Comparison of ENCODE assay signal across 12 cellular contexts in genomic region chr1:10495942-10496341, GRCh38. TPM values are rescaled to one million over a fixed set of nuclear protein-coding genes. Genes with fewer than 3 reads are reported as not detected.
DNase-seq lines count a peak whose midpoint lies in the region; ATAC-seq, FAIRE-seq and TF ChIP-seq lines count a peak whose summit lies in the region.
"Had no signal": no experiment of that assay in that cellular context is flagged by ENCODE, and none has a peak within 500 bp of the region (broad histone marks: within the 10 kb centered on the region; RNA-seq: fewer than 3 reads in every experiment).

No MANE protein-coding gene starts in this region.

- H3K23ac ChIP-seq in H9 (ENCODE audit: insufficient read length, low read depth, low read length): no peak overlapping the region

- H2BK5ac ChIP-seq in H9 (ENCODE audit: insufficient read length, low read length): no peak overlapping the region

- no peak overlapping the region for H2BK120ac ChIP-seq in H9 (ENCODE audit: low read depth, low read length, poor library complexity, severe bottlenecking)

- H3K9ac ChIP-seq in H9 (ENCODE audit: extremely low read depth, insufficient read length, low read length) (no peak overlapping the region), duodenal mucosa (ENCODE audit: low read depth in 1 of 2, low read length in 2 of 2) (peak overlapping the region; percentile 30 to 44)

- peak; percentile 61 for TF ChIP-seq POLR2A in prostate gland (IDR thresholded peaks at IDR 0.05)
- no peak for TF ChIP-seq POLR2A in gastroesophageal sphincter (IDR thresholded peaks at IDR 0.05)

- H3K18ac ChIP-seq in H9 (ENCODE audit: insufficient read length, low read depth, low read length): peak overlapping the region; percentile 37

- H3K9me3 Mint-ChIP-seq in H9 (no peaks in the 10 kb centered on the region), endothelial cell (ENCODE audit: unreplicated experiment) (no peaks in the 10 kb centered on the region)

- no peak overlapping the region for H3K56ac ChIP-seq in H9 (ENCODE audit: insufficient read length, low read depth, low read length)

- WGBS in H9 (ENCODE audit: extremely low coverage, insufficient read length, low lambda C conversion rate): no CpG with 5 or more reads among the region's 13 CpGs
- 45% methylated on average over 13 of the region's 13 CpGs for WGBS in prostate gland
- WGBS in gastroesophageal sphincter (ENCODE audit: low coverage in 1 of 2), 2 donors: 74 to 80% methylated on average over 9 to 10 of the region's 13 CpGs

- H2AFZ ChIP-seq in H9 (ENCODE audit: low read length): no peak overlapping the region

- H3K4me3 Mint-ChIP-seq in H9 (no peak overlapping the region), endothelial cell (ENCODE audit: unreplicated experiment) (no peak overlapping the region)

- no peak overlapping the region for H3K4ac ChIP-seq in H9 (ENCODE audit: low read depth, low read length)

- H3K36me3 Mint-ChIP-seq in H9 (ENCODE audit: insufficient read depth in 1 of 3, low read depth in 3 of 3): peaks cover 1 to 8% (median 5%) of the 10 kb centered on the region in 3 experiments; a peak in 2 of 7 replicates
- peaks cover 5% of the 10 kb centered on the region for H3K36me3 Mint-ChIP-seq in endothelial cell (ENCODE audit: low read depth, unreplicated experiment)

- no peaks in the 10 kb centered on the region for H3K23me2 ChIP-seq in H9 (ENCODE audit: insufficient read length, low read depth, low read length, poor library complexity, severe bottlenecking)

- H3K4me1 Mint-ChIP-seq in H9 (peaks cover 21 to 23% of the 10 kb centered on the region in 2 experiments), endothelial cell (ENCODE audit: unreplicated experiment) (peaks cover 16% of the 10 kb centered on the region)

- H3K79me1 ChIP-seq in H9 (ENCODE audit: insufficient read depth, low read depth, low read length, poor library complexity, severe bottlenecking): peaks cover 6% of the 10 kb centered on the region

- TF ChIP-seq EP300 in gastroesophageal sphincter (IDR thresholded peaks at IDR 0.05): no peak

- H3K79me2 ChIP-seq in H9 (ENCODE audit: insufficient read depth, low read length): peaks cover 2% of the 10 kb centered on the region; the same call in 1 of the 2 replicates

- ATAC-seq in gastroesophageal sphincter: no peak

- H3K27me3 ChIP-seq in H9 (ENCODE audit: insufficient read depth, low read length) (no peaks in the 10 kb centered on the region), duodenal mucosa (ENCODE audit: control insufficient read depth in 1 of 2, insufficient read depth in 2 of 2, low read length in 2 of 2) (no peaks in the 10 kb centered on the region), prostate gland (replicated peaks; ENCODE audit: insufficient read depth) (no peaks in the 10 kb centered on the region), gastroesophageal sphincter (no peaks in the 10 kb centered on the region)

- H2AK5ac ChIP-seq in H9 (ENCODE audit: insufficient read length, low read length): no peak overlapping the region

- TF ChIP-seq CTCF in H9 (conservative IDR thresholded peaks at IDR 0.05) (no peak), prostate gland (IDR thresholded peaks at IDR 0.05) (no peak), endothelial cell (IDR thresholded peaks at IDR 0.05; ENCODE audit: unreplicated experiment) (no peak), gastroesophageal sphincter (IDR thresholded peaks at IDR 0.05) (no peak)

- H3K14ac ChIP-seq in H9 (ENCODE audit: insufficient read depth, low read length): no peak overlapping the region

- H3K27me3 Mint-ChIP-seq in H9 (ENCODE audit: low read depth) (no peaks in the 10 kb centered on the region), endothelial cell (ENCODE audit: unreplicated experiment) (peaks cover 4% of the 10 kb centered on the region)

- H3K4me1 ChIP-seq in H9 (ENCODE audit: insufficient read depth, low read length) (no peaks in the 10 kb centered on the region), duodenal mucosa (ENCODE audit: control insufficient read depth in 1 of 2, insufficient read depth in 2 of 2, low read length in 2 of 2) (peaks cover 13 to 17% of the 10 kb centered on the region in 2 donors), prostate gland (replicated peaks) (peaks cover 7% of the 10 kb centered on the region), gastroesophageal sphincter (peaks cover 0 to 20% (median 9%) of the 10 kb centered on the region in 3 donors)

- H3K9me3 ChIP-seq in H9 (ENCODE audit: control insufficient read depth, low read depth, low read length) (no peaks in the 10 kb centered on the region), duodenal mucosa (ENCODE audit: control insufficient read depth in 1 of 2, low read length in 2 of 2) (no peaks in the 10 kb centered on the region), prostate gland (no peaks in the 10 kb centered on the region), gastroesophageal sphincter (no peaks in the 10 kb centered on the region)
- H3K9me3 ChIP-seq: thoracic aorta had no signal

- DNase-seq in H9: no peak
- DNase-seq in RCC 7860 (ENCODE audit: low spot score): peak; percentile 80
- DNase-seq in prostate gland (ENCODE audit: low spot score): peak; percentile 90
- DNase-seq in endothelial cell (ENCODE audit: low spot score): no peak
- DNase-seq in SKM-1 (lab: John Stamatoyannopoulos, UW; ENCODE audit: unreplicated experiment): no peak
- DNase-seq in activated CD4-positive, CD25-positive, alpha-beta regulatory T cell treated with anti-CD3 and anti-CD28 coated beads, Interleukin-2, amount 50 U/mL, for 72 hours: no peak
- DNase-seq: NCI-H748 treated with DMSO at 0.1 percent for 48 hours had no signal

- no peak overlapping the region for H4K5ac ChIP-seq in H9 (ENCODE audit: insufficient read length, low read depth, low read length)

- no peak overlapping the region for H2BK20ac ChIP-seq in H9 (ENCODE audit: low read depth, low read length, poor library complexity, severe bottlenecking)

- intact Hi-C loops in prostate gland (cut with DNase I): no loop called here

- H3K27ac ChIP-seq in H9 (ENCODE audit: insufficient read length, low read depth, low read length): no peak overlapping the region
- no peak overlapping the region for H3K27ac ChIP-seq in duodenal mucosa (ENCODE audit: low read depth, low read length)
- peak overlapping the region; percentile 86 to 90 for H3K27ac ChIP-seq in prostate gland
- no peak overlapping the region for H3K27ac ChIP-seq in gastroesophageal sphincter
- H3K27ac ChIP-seq: thoracic aorta had no signal

- no peak overlapping the region for H4K91ac ChIP-seq in H9 (ENCODE audit: insufficient read length, low read depth, low read length)

- H4K20me1 ChIP-seq in H9 (ENCODE audit: control insufficient read depth, insufficient read depth, insufficient read length): peaks cover 4% of the 10 kb centered on the region

- H2BK15ac ChIP-seq in H9 (ENCODE audit: low read depth, low read length): no peak overlapping the region

- no peak overlapping the region for H3T11ph ChIP-seq in H9 (ENCODE audit: low read length)

- H3K27ac Mint-ChIP-seq in H9 (peak overlapping the region in 2 of 3 experiments; percentile 41 to 64; a peak in 1 of 7 replicates), endothelial cell (ENCODE audit: unreplicated experiment) (no peak overlapping the region)

- H3K4me3 ChIP-seq in duodenal mucosa (ENCODE audit: low read depth in 1 of 2, low read length in 2 of 2) (no peak overlapping the region), prostate gland (no peak overlapping the region), gastroesophageal sphincter (no peak overlapping the region)

- H4K8ac ChIP-seq in H9 (replicated peaks; ENCODE audit: insufficient read length, low read depth, low read length): no peak overlapping the region

- no peak overlapping the region for H2BK12ac ChIP-seq in H9 (ENCODE audit: insufficient read length, low read depth, low read length)

- peaks cover 0 to 11% of the 10 kb centered on the region in 2 donors for H3K36me3 ChIP-seq in duodenal mucosa (ENCODE audit: control insufficient read depth in 1 of 2, insufficient read depth in 2 of 2, low read length in 2 of 2)
- H3K36me3 ChIP-seq in prostate gland: no peaks in the 10 kb centered on the region
- H3K36me3 ChIP-seq in gastroesophageal sphincter: peaks cover 0 to 14% of the 10 kb centered on the region in 2 donors

- FAIRE-seq in RCC 7860 (lab: Jason Lieb, UNC): peak; percentile 52

- no peak overlapping the region for H3K4me2 ChIP-seq in H9 (ENCODE audit: insufficient read depth, insufficient read length, low read length)

RNA-seq across cellular contexts. Expression of gene PEX14, which starts 21.2 kb away (rescaled TPM):
- 20.7 and 23.9 TPM in 2 replicates for total RNA-seq in H9 (2021)
- total RNA-seq in prostate gland: 10 to 100 TPM; 26.1 to 34.7 TPM
- total RNA-seq in endothelial cell (ENCODE audit: unreplicated experiment): 20.9 TPM
- total RNA-seq in gastroesophageal sphincter: 10 to 100 TPM; 10.1 to 22.7 (median 15.1) TPM

RNA-seq across cellular contexts. Expression of gene DFFA, which starts 23.6 kb away (rescaled TPM):
- total RNA-seq in H9 (2021) (94.1 and 98.2 TPM in 2 replicates), prostate gland (10 to 100 TPM; 24.8 to 35.5 TPM), endothelial cell (ENCODE audit: unreplicated experiment) (77.1 TPM), gastroesophageal sphincter (10 to 100 TPM; 20.2 to 32.3 (median 29.3) TPM)

RNA-seq across cellular contexts. Expression of gene CORT, which starts 46.1 kb away (rescaled TPM):
- total RNA-seq in H9 (2021): 0.33 TPM in 1 of 2 replicates, not detected in the other
- total RNA-seq in prostate gland: 1 to 10 TPM; 1.1 to 1.4 TPM
- 0.77 TPM for total RNA-seq in endothelial cell (ENCODE audit: unreplicated experiment)
- not detected for total RNA-seq in gastroesophageal sphincter
- total RNA-seq: HT1080, mesenteric fat pad, thoracic aorta had no signal

Comparison
In these comparisons a context has a peak if more than half of its experiments do, and no peak if none do; other contexts are left out.
1. DNase-seq: peak in RCC 7860 (single experiment) and prostate gland (single experiment); none in H9 (single experiment), endothelial cell (single experiment), SKM-1 (single experiment) and activated CD4-positive, CD25-positive, alpha-beta regulatory T cell treated with anti-CD3 and anti-CD28 coated beads, Interleukin-2, amount 50 U/mL, for 72 hours (single experiment).
2. H3K27ac ChIP-seq: peak in prostate gland (2 of 2); none in H9 (single experiment), duodenal mucosa (single experiment) and gastroesophageal sphincter (0 of 4).